In genomic region chr20:34595377-34596184, GRCh38 we compare ENCODE assay signal across 23 cellular contexts. TPM values are rescaled to one million over a fixed set of nuclear protein-coding genes. Genes with fewer than 3 reads are reported as not detected.
DNase-seq lines count a peak whose midpoint lies in the region; ATAC-seq, FAIRE-seq and TF ChIP-seq lines count a peak whose summit lies in the region.
"Had no signal": no experiment of that assay in that cellular context is flagged by ENCODE, and none has a peak within 500 bp of the region (broad histone marks: within the 10 kb centered on the region; RNA-seq: fewer than 3 reads in every experiment).

No MANE protein-coding gene starts in this region.

- TF ChIP-seq EP300 in Ishikawa (IDR thresholded peaks at IDR 0.05; ENCODE audit: borderline replicate concordance) = no peak

- no peak for TF ChIP-seq RAD21 in Ishikawa (IDR thresholded peaks at IDR 0.05; ENCODE audit: low read depth)

- H3K4me1 Mint-ChIP-seq in osteocyte (ENCODE audit: unreplicated experiment) (peaks cover 3% of the 10 kb centered on the region), natural killer cell (no peaks in the 10 kb centered on the region)
- H3K4me1 Mint-ChIP-seq: CD4-positive, alpha-beta memory T cell; T-cell had no signal

- TF ChIP-seq CTCF in osteocyte (IDR thresholded peaks at IDR 0.05) (no peak), natural killer cell (IDR thresholded peaks at IDR 0.05) (no peak), D721Med (IDR thresholded peaks at IDR 0.05; ENCODE audit: insufficient read depth, missing control alignments) (no peak)

- no peaks in the 10 kb centered on the region for H3K27me3 Mint-ChIP-seq in osteocyte (ENCODE audit: unreplicated experiment)
- H3K27me3 Mint-ChIP-seq in natural killer cell (ENCODE audit: low read depth in 2 of 2) = no peaks in the 10 kb centered on the region
- H3K27me3 Mint-ChIP-seq: CD4-positive, alpha-beta memory T cell; T-cell had no signal

- no peak for ATAC-seq in natural killer cell
- no peak for ATAC-seq in Right ventricle myocardium superior (ENCODE audit: poor library complexity)
- ATAC-seq: GM12878, Right ventricle myocardium inferior, T-cell had no signal

- intact Hi-C loops in natural killer cell (cut with micrococcal nuclease) (no loop called here), Right ventricle myocardium superior (cut with DNase I) (no loop called here)

- H3K27ac Mint-ChIP-seq in osteocyte (ENCODE audit: unreplicated experiment) (no peak overlapping the region), natural killer cell (no peak overlapping the region)
- H3K27ac Mint-ChIP-seq: CD4-positive, alpha-beta memory T cell; T-cell had no signal

- FAIRE-seq in GM18507 (lab: Jason Lieb, UNC) = peak; percentile 39
- no peak for FAIRE-seq in D721Med (lab: Jason Lieb, UNC)
- FAIRE-seq: GM12878, H1 had no signal

- H3K9me3 Mint-ChIP-seq in osteocyte (ENCODE audit: unreplicated experiment) (no peaks in the 10 kb centered on the region), natural killer cell (no peaks in the 10 kb centered on the region)
- H3K9me3 Mint-ChIP-seq: CD4-positive, alpha-beta memory T cell; T-cell had no signal

- H3K4me3 Mint-ChIP-seq in osteocyte (ENCODE audit: unreplicated experiment) (no peak overlapping the region), natural killer cell (no peak overlapping the region)
- H3K4me3 Mint-ChIP-seq: CD4-positive, alpha-beta memory T cell; T-cell had no signal

- H3K36me3 Mint-ChIP-seq in osteocyte (ENCODE audit: unreplicated experiment) (peaks cover 4% of the 10 kb centered on the region), natural killer cell (no peaks in the 10 kb centered on the region)

- DNase-seq in GM18507 (ENCODE audit: extremely low spot score, insufficient read length, low read depth) = no peak
- DNase-seq in NCI-H69 (lab: John Stamatoyannopoulos, UW) = peak; percentile 92
- peak; percentile 15 for DNase-seq in osteocyte (ENCODE audit: extremely low spot score, unreplicated experiment)
- DNase-seq in natural killer cell = no peak
- DNase-seq in D721Med (ENCODE audit: insufficient read length, low spot score) = no peak
- no peak for DNase-seq in Right ventricle myocardium superior
- DNase-seq: C1 segment of cervical spinal cord; Caco-2; CD4-positive, alpha-beta memory T cell; DMS 273 treated with DMSO at 0.1 percent for 48 hours; DMS79; EL; GDM1; HCEC 1CT; IMR-90; NCI-H1694 treated with DMSO at 0.1 percent for 48 hours; NCI-H226; NCI-H510A; T-cell had no signal

TF ChIP-seq in Ishikawa, 13 proteins besides CTCF, POLR2A, EP300 and RAD21:
- TF ChIP-seq TEAD4 (IDR thresholded peaks at IDR 0.05) = no peak
- TF ChIP-seq NFIC (IDR thresholded peaks at IDR 0.05) = peak; percentile 9; the same call in 1 of the 2 replicates
TF ChIP-seq in Ishikawa: peak in this region for 1.

RNA-seq across cellular contexts. Expression of gene MAP1LC3A, which starts 37.1 kb away (rescaled TPM):
- 60.5 and 67.2 TPM in 2 replicates for total RNA-seq in osteocyte
- 10 to 100 TPM; 12.7 to 20.4 (median 19.8) TPM for total RNA-seq in natural killer cell
- 107 TPM for total RNA-seq in Right ventricle myocardium superior

Comparison
In these comparisons a context has a peak if more than half of its experiments do, and no peak if none do; other contexts are left out.
1. DNase-seq: peak in NCI-H69 (single experiment) and osteocyte (single experiment); none in GM18507 (single experiment), natural killer cell (single experiment), D721Med (single experiment) and Right ventricle myocardium superior (single experiment).